Comparison of ENCODE assay signal across 8 cellular contexts in the genomic region with DNA sequence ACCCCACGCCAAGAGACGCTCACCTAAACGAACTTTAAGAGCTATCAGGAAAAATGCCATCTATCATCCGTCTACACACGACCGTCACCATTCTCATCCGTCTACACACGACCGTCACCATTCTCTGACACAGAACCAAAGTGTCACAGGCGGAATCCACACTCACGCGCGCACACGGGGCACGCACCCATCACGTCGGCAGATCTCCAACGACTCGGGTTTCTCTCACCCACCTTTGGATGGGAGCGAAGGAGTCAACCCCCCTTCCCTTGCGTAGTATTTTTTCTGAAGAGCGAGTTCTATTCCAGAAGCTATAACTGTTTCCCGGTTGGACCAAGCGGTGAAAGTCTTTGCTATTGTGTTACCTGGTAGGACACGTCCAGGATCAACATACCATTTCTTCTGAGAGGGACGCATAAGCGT. TPM values are rescaled to one million over a fixed set of nuclear protein-coding genes. Genes with fewer than 3 reads are reported as not detected.
DNase-seq lines count a peak whose midpoint lies in the region; ATAC-seq and TF ChIP-seq lines count a peak whose summit lies in the region.

No MANE protein-coding gene starts in this region.

- TF ChIP-seq CTCF in ascending aorta (IDR thresholded peaks at IDR 0.05), result no peak
- no peak for TF ChIP-seq CTCF in lower leg skin (IDR thresholded peaks at IDR 0.05)
- no peak for TF ChIP-seq CTCF in uterus (IDR thresholded peaks at IDR 0.05)
- no peak for TF ChIP-seq CTCF in osteocyte (IDR thresholded peaks at IDR 0.05)

- H3K9ac ChIP-seq in BLaER1 treated with 17β-estradiol and CSF1 and Interleukin-3, amounts not matched to agents 10 nM and 100 nM, result peak overlapping the region; percentile 80 to 97 (median 89)

- H3K27ac Mint-ChIP-seq in osteocyte (ENCODE audit: unreplicated experiment), result no peak overlapping the region

- H3K4me3 Mint-ChIP-seq in osteocyte (ENCODE audit: unreplicated experiment), result no peak overlapping the region

- peaks cover 34 to 39% (median 36%) of the 10 kb centered on the region in 11 experiments for H3K36me3 ChIP-seq in BLaER1 treated with 17β-estradiol and CSF1 and Interleukin-3, amounts not matched to agents 10 nM and 100 nM
- H3K36me3 ChIP-seq in ascending aorta (no peaks in the 10 kb centered on the region), uterus (no peaks in the 10 kb centered on the region)

- H3K27me3 Mint-ChIP-seq in osteocyte (ENCODE audit: unreplicated experiment), result no peaks in the 10 kb centered on the region

- WGBS in lower leg skin, 2 donors, result 0 to 1% methylated on average over 27 of the region's 27 CpGs

- H3K4me3 ChIP-seq in BLaER1 treated with 17β-estradiol and CSF1 and Interleukin-3, amounts not matched to agents 10 nM and 100 nM, result peak overlapping the region; percentile 72 to 86 (median 78)
- peak overlapping the region; percentile 80 to 87 for H3K4me3 ChIP-seq in ascending aorta
- H3K4me3 ChIP-seq in lower leg skin (ENCODE audit: low read depth, poor library complexity, severe bottlenecking), result peak overlapping the region; percentile 70
- peak overlapping the region; percentile 64 to 70 for H3K4me3 ChIP-seq in uterus

- H3K4me2 ChIP-seq in BLaER1 treated with 17β-estradiol and CSF1 and Interleukin-3, amounts not matched to agents 10 nM and 100 nM, result peak overlapping the region; percentile 88 to 97 (median 94)

- peaks cover 25 to 57% (median 34%) of the 10 kb centered on the region in 10 experiments for H3K4me1 ChIP-seq in BLaER1 treated with 17β-estradiol and CSF1 and Interleukin-3, amounts not matched to agents 10 nM and 100 nM
- H3K4me1 ChIP-seq in ascending aorta (no peaks in the 10 kb centered on the region), uterus (no peaks in the 10 kb centered on the region)

- H3K9me3 Mint-ChIP-seq in osteocyte (ENCODE audit: unreplicated experiment), result no peaks in the 10 kb centered on the region

- ATAC-seq in GM21515 (IDR thresholded peaks at IDR 0.05; ENCODE audit: unreplicated experiment), result no peak

- peaks cover 6% of the 10 kb centered on the region for H3K4me1 Mint-ChIP-seq in osteocyte (ENCODE audit: unreplicated experiment)

- TF ChIP-seq POLR2A in lower leg skin (IDR thresholded peaks at IDR 0.05), result no peak
- TF ChIP-seq POLR2A in uterus (IDR thresholded peaks at IDR 0.05), result no peak

- H3K27ac ChIP-seq in BLaER1 treated with 17β-estradiol and CSF1 and Interleukin-3, amounts not matched to agents 10 nM and 100 nM, result peak overlapping the region; percentile 64 to 99 (median 85)
- H3K27ac ChIP-seq in ascending aorta, result peak overlapping the region; percentile 75 to 98
- H3K27ac ChIP-seq in uterus, result peak overlapping the region; percentile 90 to 94

- DNase-seq in M059J (ENCODE audit: low read depth), result peak; percentile 33
- DNase-seq in ascending aorta (ENCODE audit: low spot score in 2 of 2), result no peak
- peak; percentile 23 to 85 for DNase-seq in lower leg skin (ENCODE audit: low spot score in 2 of 2)
- DNase-seq in uterus, result no peak
- no peak for DNase-seq in osteocyte (ENCODE audit: extremely low spot score, unreplicated experiment)
- no peak for DNase-seq in NCI-H446 treated with DMSO at 0.1 percent for 48 hours (lab: John Stamatoyannopoulos, UW)

- intact Hi-C loops in ascending aorta (cut with DNase I), result loop anchor here (5.0 to 10.0 kb wide), 4 partner anchors 726 to 1071 kb away; no protein-coding TSS in a partner anchor
- intact Hi-C loops in lower leg skin (cut with DNase I; ENCODE audit: low total_unique reads), result no loop called here
- intact Hi-C loops in uterus (cut with DNase I; ENCODE audit: low total_unique reads), result no loop called here

- no peaks in the 10 kb centered on the region for H3K27me3 ChIP-seq in BLaER1 treated with 17β-estradiol and CSF1 and Interleukin-3, amounts not matched to agents 10 nM and 100 nM
- H3K27me3 ChIP-seq in ascending aorta (no peaks in the 10 kb centered on the region), uterus (no peaks in the 10 kb centered on the region)

- H3K9me3 ChIP-seq in BLaER1 treated with 17β-estradiol and CSF1 and Interleukin-3, amounts not matched to agents 10 nM and 100 nM (replicated peaks in 1 of 11), result peaks cover 0 to 26% (median 7%) of the 10 kb centered on the region in 11 experiments; a peak in 9 of 22 replicates
- H3K9me3 ChIP-seq in ascending aorta, result no peaks in the 10 kb centered on the region
- H3K9me3 ChIP-seq in uterus, result no peaks in the 10 kb centered on the region

- peaks cover 0 to 58% (median 20%) of the 10 kb centered on the region in 11 experiments; a peak in 13 of 22 replicates for H4K20me1 ChIP-seq in BLaER1 treated with 17β-estradiol and CSF1 and Interleukin-3, amounts not matched to agents 10 nM and 100 nM

- H3K36me3 Mint-ChIP-seq in osteocyte (ENCODE audit: unreplicated experiment), result peaks cover 10% of the 10 kb centered on the region

RNA-seq across cellular contexts. Expression of a gene that starts 0.9 kb away (rescaled TPM):
- total RNA-seq in M059J (2014; rRNA removed; shearing (Covaris generic)), result 44.3 and 51.8 TPM in 2 replicates
- total RNA-seq in ascending aorta (5.7 TPM), lower leg skin (10 to 100 TPM; 11.8 to 20.9 (median 14.6) TPM), uterus (10 to 100 TPM in 1 of 4 donors, 1 to 10 TPM in 2, under 1 TPM in 1; 0.26 to 10.9 (median 5.5) TPM), osteocyte (3.0 and 3.2 TPM in 2 replicates)

Comparison
In these comparisons a context has a peak if more than half of its experiments do, and no peak if none do; other contexts are left out.
1. DNase-seq: peak in M059J (single experiment) and lower leg skin (2 of 2); none in ascending aorta (0 of 2), uterus (0 of 2), osteocyte (single experiment) and NCI-H446 treated with DMSO at 0.1 percent for 48 hours (single experiment).
2. Peak in every context shown above with its lines, with median percentiles within 50 percentile points of each other: H3K27ac ChIP-seq and H3K4me3 ChIP-seq.